Comparison of ENCODE assay signal across 16 cellular contexts in genomic region chr1:38093569-38094520, GRCh38. TPM values are rescaled to one million over a fixed set of nuclear protein-coding genes. Genes with fewer than 3 reads are reported as not detected.
DNase-seq lines count a peak whose midpoint lies in the region; ATAC-seq, FAIRE-seq and TF ChIP-seq lines count a peak whose summit lies in the region.
"Had no signal": no experiment of that assay in that cellular context is flagged by ENCODE, and none has a peak within 500 bp of the region (broad histone marks: within the 10 kb centered on the region; RNA-seq: fewer than 3 reads in every experiment).

No MANE protein-coding gene starts in this region.

- no peak overlapping the region for H3K9ac ChIP-seq in GM12878 (ENCODE audit: control insufficient read depth, insufficient read depth, low read length)

- intact Hi-C loops in GM12878 (cut with micrococcal nuclease; ENCODE audit: unreplicated experiment), result no loop called here
- intact Hi-C loops in spleen (cut with DNase I; ENCODE audit: low total_unique reads), result no loop called here
- intact Hi-C loops in body of pancreas (cut with DNase I), result no loop called here

- BruUV-seq in GM12878 (replicated peaks; lab: Mats Ljungman, UMichigan), result no TSS peak

- H4K20me1 ChIP-seq in GM12878 (ENCODE audit: control insufficient read depth, insufficient read depth), result no peaks in the 10 kb centered on the region

- H3K27me3 ChIP-seq in GM12878 (replicated peaks in 1 of 2; ENCODE audit: control insufficient read depth in 2 of 2, insufficient read depth in 2 of 2, low read length in 1 of 2) (no peaks in the 10 kb centered on the region), spleen (replicated peaks in 1 of 7) (peaks cover 0 to 69% (median 0%) of the 10 kb centered on the region in 7 donors), body of pancreas (no peaks in the 10 kb centered on the region)

- SMC1A ChIA-PET in GM12878 (lab: Charles Lee; ENCODE audit: uncharacterized antibody, unreplicated experiment), result interaction anchor here (0.9 to 1.8 kb wide), 5 partner anchors 11 to 59 kb away, joined by 3 to 6 read pairs (median 3); no protein-coding TSS in a partner anchor

- H3K4me3 ChIP-seq in GM12878, result no peak overlapping the region
- H3K4me3 ChIP-seq in spleen, result no peak overlapping the region
- no peak overlapping the region for H3K4me3 ChIP-seq in body of pancreas

- no peak for TF ChIP-seq RAD21 in GM12878 (IDR thresholded peaks at IDR 0.05; ENCODE audit: insufficient read depth, low read depth, low read length)

- WGBS in GM12878 (ENCODE audit: insufficient coverage, insufficient replicate concordance, low lambda C conversion rate, missing lambda C conversion rate), result 18% methylated on average over 18 of the region's 18 CpGs
- WGBS in spleen, 5 donors, result 49 to 57% (median 50%) methylated on average over 18 of the region's 18 CpGs
- WGBS in body of pancreas, 2 donors, result 42 to 46% methylated on average over 18 of the region's 18 CpGs

- TF ChIP-seq CTCF in GM12878 (IDR thresholded peaks at IDR 0.05 in 2 of 3, conservative IDR thresholded peaks at IDR 0.05 in 1 of 3; ENCODE audit: control insufficient read depth in 2 of 3, extremely low read depth in 1 of 3, insufficient read depth in 1 of 3, low read depth in 3 of 3, low read length in 3 of 3), result no peak
- no peak for TF ChIP-seq CTCF in spleen (IDR thresholded peaks at IDR 0.05 in 8 of 11, conservative IDR thresholded peaks at IDR 0.05 in 3 of 11)
- TF ChIP-seq CTCF in body of pancreas (IDR thresholded peaks at IDR 0.05), result no peak

- ATAC-seq in HG02759 (IDR thresholded peaks at IDR 0.05; ENCODE audit: unreplicated experiment) (peak; percentile 61), GM12878 (peak; percentile 65), HG02642 (IDR thresholded peaks at IDR 0.05; ENCODE audit: poor library complexity, unreplicated experiment) (no peak), body of pancreas (no peak)

- no peak for TF ChIP-seq EP300 in GM12878 (IDR thresholded peaks at IDR 0.05; ENCODE audit: borderline replicate concordance in 1 of 2, control insufficient read depth in 1 of 2, low read depth in 2 of 2, low read length in 2 of 2)

- no peak overlapping the region for H3K4me2 ChIP-seq in GM12878 (ENCODE audit: control insufficient read depth, insufficient read depth)

- FAIRE-seq in GM12878 (lab: Jason Lieb, UNC), result no peak

- peak overlapping the region; percentile 20; the same call in 1 of the 2 replicates for H2AFZ ChIP-seq in GM12878 (ENCODE audit: control insufficient read depth, low read depth, low read length)

- H3K36me3 ChIP-seq in GM12878 (ENCODE audit: control insufficient read depth in 2 of 2, insufficient read depth in 2 of 2, low read length in 1 of 2) (no peaks in the 10 kb centered on the region), spleen (no peaks in the 10 kb centered on the region), body of pancreas (replicated peaks in 1 of 2; ENCODE audit: insufficient read depth in 1 of 2, low read depth in 2 of 2) (no peaks in the 10 kb centered on the region)

- CTCF ChIA-PET in GM12878 (lab: Yijun Ruan, JAX), result interaction anchor here (0.5 to 3.9 kb wide), 3 partner anchors 22 to 272 kb away, joined by 3 to 19 read pairs (median 4); no protein-coding TSS in a partner anchor

- POLR2A ChIA-PET in GM12878 (lab: Charles Lee), result interaction anchor here (0.5 to 0.9 kb wide), 2 partner anchors 9 to 1076 kb away, joined by 3 to 4 read pairs; no protein-coding TSS in a partner anchor

- RAD21 ChIA-PET in GM12878 (lab: Charles Lee; ENCODE audit: unreplicated experiment), result interaction anchor here (0.9 kb wide), 1 partner anchor 66 kb away, joined by 3 read pairs; no protein-coding TSS in a partner anchor

- in situ Hi-C loops in GM12878 (cut with MboI), result no loop called here

- H3K9me3 ChIP-seq in GM12878 (replicated peaks; ENCODE audit: control insufficient read depth, insufficient read depth, low read length) (no peaks in the 10 kb centered on the region), spleen (no peaks in the 10 kb centered on the region), body of pancreas (no peaks in the 10 kb centered on the region)

- TF ChIP-seq POLR2A in GM12878 (IDR thresholded peaks at IDR 0.05; ENCODE audit: low read depth, low read length) (no peak), spleen (IDR thresholded peaks at IDR 0.05) (no peak), body of pancreas (IDR thresholded peaks at IDR 0.05) (no peak)

- DNase-seq in NCI-H146 (lab: John Stamatoyannopoulos, UW) (peak; percentile 32), NCI-H146 treated with DMSO at 0.1 percent for 48 hours (lab: John Stamatoyannopoulos, UW; ENCODE audit: unreplicated experiment) (no peak), GM12878 (ENCODE audit: low read depth, low spot score) (no peak), spleen (peak; percentile 6), NCI-H1048 (lab: John Stamatoyannopoulos, UW) (no peak), body of pancreas (no peak)
- DNase-seq: C1 segment of cervical spinal cord, COR-L47, GF-D8, HCEC 1CT, KBM-7, NCI-H1694, NCI-H345 had no signal

- H3K27ac ChIP-seq in GM12878 (ENCODE audit: control insufficient read depth, insufficient read depth) (no peak overlapping the region), spleen (no peak overlapping the region), body of pancreas (no peak overlapping the region)
- H3K27ac ChIP-seq: 22Rv1 had no signal

- H3K4me1 ChIP-seq in GM12878 (ENCODE audit: control insufficient read depth, insufficient read depth, low read length), result no peaks in the 10 kb centered on the region
- no peaks in the 10 kb centered on the region for H3K4me1 ChIP-seq in spleen
- no peaks in the 10 kb centered on the region for H3K4me1 ChIP-seq in body of pancreas

- no peaks in the 10 kb centered on the region for H3K79me2 ChIP-seq in GM12878 (ENCODE audit: control insufficient read depth, insufficient read depth, low read length)

TF ChIP-seq in GM12878, 131 proteins besides CTCF, POLR2A, EP300 and RAD21:
- TF ChIP-seq NFXL1 (IDR thresholded peaks at IDR 0.05; ENCODE audit: borderline replicate concordance) (no peak), ZNF687 (IDR thresholded peaks at IDR 0.05) (0 out of 2 replicates have a peak, but pooled peaks have one; percentile 20), SMARCA5 (IDR thresholded peaks at IDR 0.05) (0 out of 2 replicates have a peak, but pooled peaks have one; percentile 70)
TF ChIP-seq in GM12878: peak in this region for 2.

RNA-seq across cellular contexts. Expression of gene POU3F1, which starts 47.3 kb away (rescaled TPM):
- 0.40 TPM in 1 of 2 replicates, not detected in the other for total RNA-seq in GM12878 (2013; cell fraction: nucleolus; rRNA removed)
- 0.23 and 0.38 TPM in 2 replicates for total RNA-seq in GM12878 (2014; rRNA removed)
- 0.09 and 0.14 TPM in 2 replicates for total RNA-seq in GM12878 (2014; rRNA removed; fragmentation: Illumina TruSeq; extraction: Trizol)
- total RNA-seq in GM12878 (2021), result 0.38 and 0.53 TPM in 2 replicates
- not detected for polyA plus RNA-seq in GM12878 (2011; ENCODE audit: low read depth)
- 0.10 TPM in 1 of 2 replicates, not detected in the other for polyA plus RNA-seq in GM12878 (2011; rRNA removed)
- 0.13 TPM in 2 replicates for polyA plus RNA-seq in GM12878 (2011; cell fraction: cytosol; rRNA removed)
- polyA plus RNA-seq in GM12878 (2011; cell fraction: nucleus; rRNA removed), result 0.34 and 0.53 TPM in 2 replicates
- 0.06 and 0.07 TPM in 2 replicates for polyA plus RNA-seq in GM12878 (2012)
- polyA plus RNA-seq in GM12878 (2014; fragmentation: Illumina TruSeq; extraction: Trizol), result 0.09 and 0.13 TPM in 2 replicates
- polyA plus RNA-seq in GM12878 (2014; fragmentation: Nextera tagmentation; extraction: Ambion mirVana), result under 1 TPM in 1 of 2 experiments, not detected in 1; 0.04 TPM
- 0.15 and 0.53 TPM in 2 replicates for polyA plus RNA-seq in GM12878 (2014; rRNA removed)
- not detected for polyA plus RNA-seq in GM12878 (2016; fragmentation: Nextera tagmentation; extraction: Ambion mirVana)
- not detected in 2 replicates for polyA minus RNA-seq in GM12878 (2011; rRNA and poly(A)+ RNA removed)
- polyA minus RNA-seq in GM12878 (2011; cell fraction: cytosol; rRNA and poly(A)+ RNA removed), result 0.42 TPM in 1 of 2 replicates, not detected in the other
- 0.24 and 0.38 TPM in 2 replicates for polyA minus RNA-seq in GM12878 (2011; cell fraction: nucleus; rRNA and poly(A)+ RNA removed)
- under 1 TPM in 4 of 7 donors, not detected in 3; 0.17 to 0.60 (median 0.30) TPM for total RNA-seq in spleen
- polyA plus RNA-seq in spleen, result under 1 TPM; 0.07 to 0.38 (median 0.08) TPM
- total RNA-seq in body of pancreas, result not detected

Comparison
In these comparisons a context has a peak if more than half of its experiments do, and no peak if none do; other contexts are left out.
1. DNase-seq: peak in NCI-H146 (single experiment) and spleen (single experiment); none in NCI-H146 treated with DMSO at 0.1 percent for 48 hours (single experiment), GM12878 (single experiment), NCI-H1048 (single experiment) and body of pancreas (0 of 4).
2. ATAC-seq: peak in HG02759 (single experiment) and GM12878 (single experiment); none in HG02642 (single experiment) and body of pancreas (single experiment).